23 cellular contexts compared by ENCODE assay signal in the genomic region with DNA sequence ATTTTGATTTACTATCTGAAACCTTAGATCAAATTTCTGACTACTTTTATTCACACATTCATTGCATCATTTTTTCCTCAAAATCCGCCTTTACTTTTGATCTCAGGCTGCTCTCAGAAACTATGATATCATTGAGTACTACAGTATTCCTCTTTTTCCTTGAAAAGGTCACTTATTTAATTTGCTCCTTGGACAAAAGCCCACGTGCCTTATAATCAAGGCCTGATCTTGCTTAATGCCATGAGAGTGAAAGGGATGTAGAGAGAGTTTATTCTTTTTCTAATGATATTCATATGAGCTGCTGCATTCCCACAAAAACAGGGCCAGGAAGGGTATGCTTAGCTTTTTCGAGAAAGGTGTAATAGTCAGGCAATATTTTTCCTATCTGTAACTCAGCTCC.
DNase-seq lines count a peak whose midpoint lies in the region; ATAC-seq, FAIRE-seq and TF ChIP-seq lines count a peak whose summit lies in the region.
"Had no signal": no experiment of that assay in that cellular context is flagged by ENCODE, and none has a peak within 500 bp of the region (broad histone marks: within the 10 kb centered on the region; RNA-seq: fewer than 3 reads in every experiment).

No MANE protein-coding gene starts in this region.

- TF ChIP-seq CTCF in K562 (IDR thresholded peaks at IDR 0.05 in 2 of 3, conservative IDR thresholded peaks at IDR 0.05 in 1 of 3; ENCODE audit: insufficient read depth in 2 of 3, low read depth in 1 of 3, low read length in 3 of 3): no peak

- intact Hi-C loops in K562 (cut with micrococcal nuclease): no loop called here
- intact Hi-C loops in aorta (cut with DNase I): no loop called here

- H3K27me3 ChIP-seq in K562 (ENCODE audit: control insufficient read depth in 2 of 2, insufficient read depth in 2 of 2, low read length in 2 of 2) (no peaks in the 10 kb centered on the region), aorta (ENCODE audit: control insufficient read depth in 1 of 2, insufficient read depth in 2 of 2, low read length in 1 of 2) (no peaks in the 10 kb centered on the region)

- POLR2A ChIA-PET in K562 (lab: Yijun Ruan, JAX): no interaction called here

- no peaks in the 10 kb centered on the region for H3K27me3 Mint-ChIP-seq in naive B cell

- H4K20me1 ChIP-seq in K562 (replicated peaks; ENCODE audit: control insufficient read depth, insufficient read depth, low read length): no peaks in the 10 kb centered on the region

- H3K9me3 Mint-ChIP-seq in naive B cell: no peaks in the 10 kb centered on the region

- no peak for TF ChIP-seq POLR2A in K562 (conservative IDR thresholded peaks at IDR 0.05)

- H3K4me1 Mint-ChIP-seq in naive B cell: peaks cover 59 to 80% (median 77%) of the 10 kb centered on the region in 3 donors

- 0% methylated on average over 3 of the region's 3 CpGs for WGBS in K562 (ENCODE audit: insufficient coverage, low coverage, missing lambda C conversion rate)
- WGBS in aorta, 2 donors: 86 to 89% methylated on average over 3 of the region's 3 CpGs

- H3K36me3 Mint-ChIP-seq in naive B cell: no peaks in the 10 kb centered on the region

- H3K4me1 ChIP-seq in K562 (replicated peaks in 1 of 2; ENCODE audit: control insufficient read depth in 2 of 2, insufficient read depth in 2 of 2, low read length in 2 of 2) (no peaks in the 10 kb centered on the region), aorta (ENCODE audit: control insufficient read depth in 1 of 2, insufficient read depth in 2 of 2, low read length in 2 of 2) (no peaks in the 10 kb centered on the region)
- H3K4me1 ChIP-seq: A549 had no signal

- peak overlapping the region in 6 of 8 donors; percentile 54 to 88 (median 74) for H3K4me3 Mint-ChIP-seq in naive B cell

- in situ Hi-C loops in K562 (cut with MboI): no loop called here

- no peaks in the 10 kb centered on the region for H3K9me1 ChIP-seq in K562 (ENCODE audit: control insufficient read depth, insufficient read depth, low read length)

- H3K9me3 ChIP-seq in K562 (replicated peaks; ENCODE audit: control insufficient read depth, insufficient read depth, low read depth, low read length) (no peaks in the 10 kb centered on the region), aorta (ENCODE audit: control insufficient read depth, low read length) (no peaks in the 10 kb centered on the region)
- H3K9me3 ChIP-seq: A549 had no signal

- peak; percentile 12 for DNase-seq in COLO829 (ENCODE audit: low spot score)
- DNase-seq in NAMALWA (ENCODE audit: low spot score): peak; percentile 11
- no peak for DNase-seq in K562 (ENCODE audit: extremely low read depth in 1 of 4, low spot score in 3 of 4)
- DNase-seq in naive B cell: no peak
- DNase-seq in HUDEP-2 (lab: John Stamatoyannopoulos, UW; ENCODE audit: unreplicated experiment in 76 of 76): no peak
- no peak for DNase-seq in stimulated activated CD8-positive, alpha-beta memory T cell treated with anti-CD3 and anti-CD28 coated beads, Interleukin-4, amount 100 ng/mL, for 48 hours
- no peak for DNase-seq in aorta
- no peak for DNase-seq in DMS79 (lab: John Stamatoyannopoulos, UW)
- DNase-seq: EL, GDM1, HCEC 1CT, NCI-H1105, NCI-H1436 treated with DMSO at 0.1 percent for 48 hours, NCI-H1930, NCI-H2107, NCI-H446, SHP77 treated with DMSO at 0.1 percent for 48 hours, T-helper 2 cell had no signal

- FAIRE-seq in K562 (lab: Jason Lieb, UNC): no peak
- FAIRE-seq: A549, GM12878, H1 had no signal

- no peak overlapping the region for H3K4me2 ChIP-seq in K562 (ENCODE audit: insufficient read depth, low read length)
- H3K4me2 ChIP-seq: A549, KMS-11 had no signal

- H3K79me2 ChIP-seq in K562 (ENCODE audit: control insufficient read depth, insufficient read depth, low read length): no peaks in the 10 kb centered on the region

- no peak for ATAC-seq in K562
- no peak for ATAC-seq in naive B cell (ENCODE audit: low read depth in 2 of 2)
- ATAC-seq in aorta (ENCODE audit: low FRiP score): no peak
- ATAC-seq: A549 had no signal

- BruUV-seq in K562 (replicated peaks; lab: Mats Ljungman, UMichigan): no TSS peak

- no peak for TF ChIP-seq EP300 in K562 (IDR thresholded peaks at IDR 0.05; ENCODE audit: low read length)

- CTCF ChIA-PET in K562 (lab: Yijun Ruan, JAX; ENCODE audit: low intra/inter-chr PET ratio): no interaction called here

- H3K27ac Mint-ChIP-seq in naive B cell: peak overlapping the region in 4 of 6 donors; percentile 22 to 88 (median 74)

- H3K36me3 ChIP-seq in K562 (ENCODE audit: control insufficient read depth, insufficient read depth, low read length) (no peaks in the 10 kb centered on the region), aorta (ENCODE audit: control insufficient read depth in 1 of 2, insufficient read depth in 2 of 2, low read length in 1 of 2) (no peaks in the 10 kb centered on the region)

- no peak for TF ChIP-seq RAD21 in K562 (CRISPR knock-in tag; conservative IDR thresholded peaks at IDR 0.05 in 1 of 2, IDR thresholded peaks at IDR 0.05 in 1 of 2)

- H3K9ac ChIP-seq in K562 (ENCODE audit: insufficient read depth in 1 of 2, low read depth in 2 of 2, low read length in 2 of 2): no peak overlapping the region
- H3K9ac ChIP-seq: KMS-11 had no signal

- H3K27ac ChIP-seq in K562 (ENCODE audit: extremely low read depth, low read depth, low read length) (no peak overlapping the region), aorta (ENCODE audit: low read depth in 1 of 2, low read length in 2 of 2) (no peak overlapping the region)
- H3K27ac ChIP-seq: A549, KMS-11, RWPE1 had no signal

- H2AFZ ChIP-seq in K562 (ENCODE audit: low read depth, low read length): no peak overlapping the region

- H3K4me3 ChIP-seq in K562 (no peak overlapping the region), aorta (ENCODE audit: low read length in 2 of 2) (no peak overlapping the region)
- H3K4me3 ChIP-seq: A549, GM12878 had no signal

TF ChIP-seq in K562, 482 proteins besides CTCF, POLR2A, EP300 and RAD21:
- TF ChIP-seq ZNF311 (CRISPR knock-in tag; IDR thresholded peaks at IDR 0.05) (peak; percentile 51), PTTG1 (tag; IDR thresholded peaks at IDR 0.05; ENCODE audit: low read depth) (no peak)

Comparison
In these comparisons a context has a peak if more than half of its experiments do, and no peak if none do; other contexts are left out.
1. DNase-seq: peak in COLO829 (single experiment) and NAMALWA (single experiment); none in K562 (0 of 4), naive B cell (single experiment), HUDEP-2 (0 of 76), stimulated activated CD8-positive, alpha-beta memory T cell treated with anti-CD3 and anti-CD28 coated beads, Interleukin-4, amount 100 ng/mL, for 48 hours (single experiment), aorta (0 of 2) and DMS79 (single experiment).